8 cellular contexts compared by ENCODE assay signal in the genomic region with DNA sequence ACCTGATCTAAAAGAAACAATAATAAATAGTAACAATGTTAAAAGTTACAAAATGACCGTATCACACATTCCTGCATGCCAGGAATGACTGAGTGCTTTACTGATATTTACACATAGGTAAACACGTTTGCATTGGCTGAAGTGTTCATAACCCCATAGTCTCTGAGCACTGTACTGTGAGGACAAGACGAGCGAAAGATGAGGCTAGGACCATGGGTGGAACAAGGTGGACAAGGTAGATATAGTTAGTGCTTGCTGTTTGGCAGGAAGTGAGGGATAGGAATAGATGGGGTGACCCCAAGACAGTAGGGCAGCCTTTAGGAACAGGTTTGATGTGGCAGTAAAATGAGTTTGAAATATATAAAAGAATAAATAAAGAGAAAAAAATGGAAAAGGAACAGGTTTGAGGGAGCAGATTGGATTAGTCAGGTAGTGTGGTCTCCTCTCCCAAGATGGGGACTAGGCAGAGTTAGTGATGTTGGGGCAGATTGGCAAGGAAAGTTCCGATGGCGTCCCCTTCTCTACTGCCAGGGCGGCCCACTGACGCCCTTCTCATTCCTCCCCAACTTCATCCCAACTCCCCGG. TPM values are rescaled to one million over a fixed set of nuclear protein-coding genes. Genes with fewer than 3 reads are reported as not detected.
DNase-seq lines count a peak whose midpoint lies in the region; ATAC-seq and TF ChIP-seq lines count a peak whose summit lies in the region.

No MANE protein-coding gene starts in this region.

- no peaks in the 10 kb centered on the region for H3K27me3 Mint-ChIP-seq in activated CD4-positive, alpha-beta T cell treated with anti-CD3 and anti-CD28 coated beads, Interleukin-2, amount 10 ng/mL, durations not matched to agents 24 days and 14 days
- peaks cover 3% of the 10 kb centered on the region for H3K27me3 Mint-ChIP-seq in activated B cell treated with CpG ODN at 0.5 μM for 24 hours

- peaks cover 40% of the 10 kb centered on the region for H3K36me3 Mint-ChIP-seq in activated CD4-positive, alpha-beta T cell treated with anti-CD3 and anti-CD28 coated beads, Interleukin-2, amount 10 ng/mL, durations not matched to agents 24 days and 14 days (ENCODE audit: low read depth)
- H3K36me3 Mint-ChIP-seq in activated B cell treated with CpG ODN at 0.5 μM for 24 hours (ENCODE audit: low read depth) = peaks cover 32% of the 10 kb centered on the region

- CTCF ChIA-PET in activated B cell treated with CpG ODN at 0.5 μM for 24 hours (lab: Charles Lee) = no interaction called here

- POLR2A ChIA-PET in activated B cell treated with CpG ODN at 0.5 μM for 24 hours (lab: Charles Lee) = interaction anchor here (1.3 to 1.7 kb wide), 2 partner anchors 7 to 35 kb away, joined by 4 to 13 read pairs; a partner anchor contains a TSS

- no peaks in the 10 kb centered on the region for H3K9me3 Mint-ChIP-seq in activated CD4-positive, alpha-beta T cell treated with anti-CD3 and anti-CD28 coated beads, Interleukin-2, amount 10 ng/mL, durations not matched to agents 24 days and 14 days
- H3K9me3 Mint-ChIP-seq in activated B cell treated with CpG ODN at 0.5 μM for 24 hours = no peaks in the 10 kb centered on the region

- no peak for TF ChIP-seq EP300 in suprapubic skin (IDR thresholded peaks at IDR 0.05)

- H3K9me3 ChIP-seq in iPS-20b (ENCODE audit: insufficient read depth, low read depth, low read length) (no peaks in the 10 kb centered on the region), suprapubic skin (no peaks in the 10 kb centered on the region)

- peak overlapping the region; percentile 93 for H3K4me3 Mint-ChIP-seq in activated CD4-positive, alpha-beta T cell treated with anti-CD3 and anti-CD28 coated beads, Interleukin-2, amount 10 ng/mL, durations not matched to agents 24 days and 14 days
- H3K4me3 Mint-ChIP-seq in activated B cell treated with CpG ODN at 0.5 μM for 24 hours = peak overlapping the region; percentile 87

- peaks cover 7% of the 10 kb centered on the region; the same call in 1 of the 2 replicates for H3K4me1 ChIP-seq in iPS-20b (ENCODE audit: insufficient read depth, low read length)
- H3K4me1 ChIP-seq in suprapubic skin = peaks cover 29% of the 10 kb centered on the region

- WGBS in suprapubic skin = 26% methylated on average over 9 of the region's 9 CpGs

- TF ChIP-seq POLR2A in suprapubic skin (IDR thresholded peaks at IDR 0.05) = no peak

- peaks cover 25% of the 10 kb centered on the region for H3K4me1 Mint-ChIP-seq in activated CD4-positive, alpha-beta T cell treated with anti-CD3 and anti-CD28 coated beads, Interleukin-2, amount 10 ng/mL, durations not matched to agents 24 days and 14 days
- peaks cover 29% of the 10 kb centered on the region for H3K4me1 Mint-ChIP-seq in activated B cell treated with CpG ODN at 0.5 μM for 24 hours

- H3K27ac ChIP-seq in iPS-20b (ENCODE audit: low read length) (no peak overlapping the region), suprapubic skin (no peak overlapping the region)

- no peak for TF ChIP-seq CTCF in activated B cell treated with CpG ODN at 0.5 μM for 24 hours (IDR thresholded peaks at IDR 0.05)
- no peak for TF ChIP-seq CTCF in suprapubic skin (IDR thresholded peaks at IDR 0.05)

- DNase-seq in activated CD4-positive, alpha-beta T cell treated with anti-CD3 and anti-CD28 coated beads, Interleukin-2, amount 10 ng/mL, durations not matched to agents 24 days and 14 days = no peak
- no peak for DNase-seq in activated CD4-positive, alpha-beta T cell treated with anti-CD3 and anti-CD28 coated beads, Interleukin-2, amount 50 U/mL, for 4 hours
- no peak for DNase-seq in activated B cell treated with CpG ODN at 0.5 μM for 24 hours
- DNase-seq in suprapubic skin (ENCODE audit: low spot score in 2 of 2) = no peak
- no peak for DNase-seq in NAMALWA (ENCODE audit: low spot score)
- no peak for DNase-seq in T1000 (lab: John Stamatoyannopoulos, UW)

- peak overlapping the region; percentile 88 for H3K27ac Mint-ChIP-seq in activated CD4-positive, alpha-beta T cell treated with anti-CD3 and anti-CD28 coated beads, Interleukin-2, amount 10 ng/mL, durations not matched to agents 24 days and 14 days
- H3K27ac Mint-ChIP-seq in activated B cell treated with CpG ODN at 0.5 μM for 24 hours = peak overlapping the region; percentile 70

- intact Hi-C loops in activated CD4-positive, alpha-beta T cell treated with anti-CD3 and anti-CD28 coated beads, Interleukin-2, amount 10 ng/mL, durations not matched to agents 24 days and 14 days (cut with micrococcal nuclease) = no loop called here
- intact Hi-C loops in activated B cell treated with CpG ODN at 0.5 μM for 24 hours (cut with micrococcal nuclease) = no loop called here

- H3K36me3 ChIP-seq in iPS-20b (ENCODE audit: insufficient read depth, low read depth, low read length) (peaks cover 33% of the 10 kb centered on the region), suprapubic skin (peaks cover 27% of the 10 kb centered on the region)

- no peak for ATAC-seq in activated B cell treated with CpG ODN at 0.5 μM for 24 hours (ENCODE audit: low read depth)
- ATAC-seq in GM21515 (IDR thresholded peaks at IDR 0.05; ENCODE audit: unreplicated experiment) = no peak

- H3K27me3 ChIP-seq in iPS-20b (ENCODE audit: insufficient read depth, low read length) (peaks cover 7% of the 10 kb centered on the region), suprapubic skin (no peaks in the 10 kb centered on the region)

- no peak overlapping the region for H3K9ac ChIP-seq in iPS-20b (ENCODE audit: low read depth, low read length)

- H3K4me3 ChIP-seq in iPS-20b (ENCODE audit: low read length) (peak overlapping the region; percentile 93), suprapubic skin (peak overlapping the region; percentile 83)

RNA-seq across cellular contexts. Expression of a gene that starts 0.5 kb away (rescaled TPM):
- total RNA-seq in activated CD4-positive, alpha-beta T cell treated with anti-CD3 and anti-CD28 coated beads, Interleukin-2, amount 10 ng/mL, durations not matched to agents 24 days and 14 days = 165 and 166 TPM in 2 replicates
- 117 and 128 TPM in 2 replicates for total RNA-seq in activated B cell treated with CpG ODN at 0.5 μM for 24 hours
- 100 to 1,000 TPM in 1 of 4 donors, 10 to 100 TPM in 3; 92.6 to 106 (median 96.8) TPM for total RNA-seq in suprapubic skin

RNA-seq across cellular contexts. Expression of a gene that starts 1.6 kb away (rescaled TPM):
- total RNA-seq in activated CD4-positive, alpha-beta T cell treated with anti-CD3 and anti-CD28 coated beads, Interleukin-2, amount 10 ng/mL, durations not matched to agents 24 days and 14 days = 0.12 TPM in 1 of 2 replicates, not detected in the other
- total RNA-seq in activated B cell treated with CpG ODN at 0.5 μM for 24 hours (not detected in 2 replicates), suprapubic skin (1 to 10 TPM in 3 of 4 donors, under 1 TPM in 1; 0.45 to 2.0 (median 1.9) TPM)

RNA-seq across cellular contexts. Expression of a gene that starts 7.4 kb away (rescaled TPM):
- 8.2 and 8.7 TPM in 2 replicates for total RNA-seq in activated CD4-positive, alpha-beta T cell treated with anti-CD3 and anti-CD28 coated beads, Interleukin-2, amount 10 ng/mL, durations not matched to agents 24 days and 14 days
- total RNA-seq in activated B cell treated with CpG ODN at 0.5 μM for 24 hours = 6.8 and 6.9 TPM in 2 replicates
- total RNA-seq in suprapubic skin = 10 to 100 TPM; 48.0 to 77.6 (median 56.7) TPM

RNA-seq across cellular contexts. Expression of a gene that starts 7.7 kb away (rescaled TPM):
- total RNA-seq in activated CD4-positive, alpha-beta T cell treated with anti-CD3 and anti-CD28 coated beads, Interleukin-2, amount 10 ng/mL, durations not matched to agents 24 days and 14 days = 51.3 and 55.1 TPM in 2 replicates
- total RNA-seq in activated B cell treated with CpG ODN at 0.5 μM for 24 hours (10.6 and 18.7 TPM in 2 replicates), suprapubic skin (10 to 100 TPM; 14.2 to 30.0 (median 17.3) TPM)

RNA-seq across cellular contexts. Expression of a gene that starts 21.2 kb away (rescaled TPM):
- total RNA-seq in activated CD4-positive, alpha-beta T cell treated with anti-CD3 and anti-CD28 coated beads, Interleukin-2, amount 10 ng/mL, durations not matched to agents 24 days and 14 days = 31.0 and 36.7 TPM in 2 replicates
- total RNA-seq in activated B cell treated with CpG ODN at 0.5 μM for 24 hours (0.64 and 0.91 TPM in 2 replicates), suprapubic skin (100 to 1,000 TPM in 2 of 4 donors, 10 to 100 TPM in 2; 64.3 to 116 (median 90.5) TPM)
